Comparison of ENCODE assay signal across 14 cellular contexts in genomic region chr11:78415338-78415737, GRCh38. TPM values are rescaled to one million over a fixed set of nuclear protein-coding genes. Genes with fewer than 3 reads are reported as not detected.
DNase-seq lines count a peak whose midpoint lies in the region; ATAC-seq and TF ChIP-seq lines count a peak whose summit lies in the region.
"Had no signal": no experiment of that assay in that cellular context is flagged by ENCODE, and none has a peak within 500 bp of the region (broad histone marks: within the 10 kb centered on the region; RNA-seq: fewer than 3 reads in every experiment).

No MANE protein-coding gene starts in this region.

- peaks cover 14% of the 10 kb centered on the region for H3K27me3 Mint-ChIP-seq in T-helper 17 cell

- peak overlapping the region; percentile 62 for H3K56ac ChIP-seq in mesendoderm (ENCODE audit: low read length)

- TF ChIP-seq EP300 in transverse colon (IDR thresholded peaks at IDR 0.05; ENCODE audit: low read depth) = no peak

- no peak overlapping the region for H4K8ac ChIP-seq in mesendoderm (ENCODE audit: low read depth, low read length)

- H2BK5ac ChIP-seq in mesendoderm (ENCODE audit: low read length) = no peak overlapping the region

- peak overlapping the region; percentile 48 for H2AK5ac ChIP-seq in mesendoderm (ENCODE audit: low read length)

- H3K4me1 ChIP-seq in heart right ventricle (peaks cover 3 to 58% (median 35%) of the 10 kb centered on the region in 9 donors), mesendoderm (ENCODE audit: control insufficient read depth, low read depth, low read length) (peaks cover 3% of the 10 kb centered on the region), transverse colon (peaks cover 11 to 48% (median 24%) of the 10 kb centered on the region in 4 donors)

- H3K79me1 ChIP-seq in mesendoderm (ENCODE audit: low read length) = peaks cover 2% of the 10 kb centered on the region

- POLR2A ChIA-PET in HEK293T (lab: Yijun Ruan, JAX) = no interaction called here

- no peak for DNase-seq in heart right ventricle
- DNase-seq in cardiac septum (ENCODE audit: low spot score) = no peak
- no peak for DNase-seq in T-helper 17 cell
- no peak for DNase-seq in mesendoderm
- no peak for DNase-seq in transverse colon
- no peak for DNase-seq in HEK293T (ENCODE audit: extremely low spot score)
- DNase-seq: activated CD8-positive, alpha-beta T cell treated with anti-CD3 and anti-CD28 coated beads, Interleukin-2, amount 10 ng/mL, durations not matched to agents 7 days and 5 days; AML-193; aorta; NCI-H1105; stimulated activated naive CD4-positive, alpha-beta T cell treated with Interleukin-2 at 50 U/mL for 16 hours had no signal

- no peak overlapping the region for H3K18ac ChIP-seq in mesendoderm (ENCODE audit: low read length)

- CTCF ChIA-PET in HEK293T (lab: Yijun Ruan, JAX) = interaction anchor here (0.8 to 1.1 kb wide), 3 partner anchors 12 to 294 kb away, joined by 3 to 5 read pairs (median 3); no protein-coding TSS in a partner anchor

- intact Hi-C loops in heart right ventricle (cut with DNase I) (loop anchor here in 9 of 10 donors (5.0 to 10.0 kb wide), 11 partner anchors 48 to 268 kb away; no protein-coding TSS in a partner anchor), cardiac septum (cut with DNase I) (loop anchor here (5.0 kb wide), 5 partner anchors 63 to 278 kb away; partner anchors contain the start of gene ALG8), transverse colon (cut with DNase I; ENCODE audit: low total_unique reads) (no loop called here)

- H3K4me1 Mint-ChIP-seq in T-helper 17 cell = peaks cover 27% of the 10 kb centered on the region

- ATAC-seq in heart right ventricle (no peak), T-helper 17 cell (no peak), HG02642 (IDR thresholded peaks at IDR 0.05; ENCODE audit: poor library complexity, unreplicated experiment) (no peak), GM19463 (IDR thresholded peaks at IDR 0.05; ENCODE audit: unreplicated experiment) (no peak)
- ATAC-seq: activated CD8-positive, alpha-beta T cell treated with anti-CD3 and anti-CD28 coated beads, Interleukin-2, amount 10 ng/mL, durations not matched to agents 7 days and 5 days; SK-N-SH treated with all-trans-retinoic acid at 6 μM for 48 hours had no signal

- H3K36me3 Mint-ChIP-seq in T-helper 17 cell (ENCODE audit: low read depth) = peaks cover 2% of the 10 kb centered on the region

- H3K9me3 ChIP-seq in heart right ventricle (peaks cover 0 to 7% (median 5%) of the 10 kb centered on the region in 11 donors), T-helper 17 cell (ENCODE audit: control insufficient read depth, low read length, poor library complexity, severe bottlenecking) (no peaks in the 10 kb centered on the region), transverse colon (peaks cover 2 to 4% of the 10 kb centered on the region in 2 donors)

- no peak overlapping the region for H2BK120ac ChIP-seq in mesendoderm (ENCODE audit: low read depth, low read length)

- H2BK15ac ChIP-seq in mesendoderm (replicated peaks; ENCODE audit: low read depth) = no peak overlapping the region

- H3K36me3 ChIP-seq in heart right ventricle (peaks cover 0 to 5% (median 0%) of the 10 kb centered on the region in 9 donors), mesendoderm (ENCODE audit: control insufficient read depth, insufficient read depth, low read length) (no peaks in the 10 kb centered on the region), transverse colon (no peaks in the 10 kb centered on the region)

- peak overlapping the region in 7 of 10 donors; percentile 94 to 99 (median 99) for H3K27ac ChIP-seq in heart right ventricle
- no peak overlapping the region for H3K27ac ChIP-seq in mesendoderm (ENCODE audit: low read depth, low read length)
- peak overlapping the region; percentile 97 to 99 (median 98) for H3K27ac ChIP-seq in transverse colon

- H3K4me2 ChIP-seq in mesendoderm (ENCODE audit: low read length) = no peak overlapping the region

- in situ Hi-C loops in transverse colon (cut with MboI; ENCODE audit: low pct_ligation_motif_present in 1 of 4, low pct_unique_long_range_greater_than_20kb in 1 of 4, low sequenced_read_pairs in 3 of 4) = loop anchor here in 2 of 4 donors (10.0 to 25.0 kb wide), 2 partner anchors 149 to 178 kb away; no protein-coding TSS in a partner anchor

- TF ChIP-seq CTCF in heart right ventricle (IDR thresholded peaks at IDR 0.05) (no peak), transverse colon (IDR thresholded peaks at IDR 0.05) (no peak)

- no peak overlapping the region for H4K5ac ChIP-seq in mesendoderm (ENCODE audit: low read length)

- no peak overlapping the region for H3K4ac ChIP-seq in mesendoderm (ENCODE audit: low read depth, low read length)

- TF ChIP-seq POLR2A in transverse colon (IDR thresholded peaks at IDR 0.05) = no peak

- H3K4me3 Mint-ChIP-seq in T-helper 17 cell = no peak overlapping the region

- H3K9ac ChIP-seq in mesendoderm (ENCODE audit: low read length) = no peak overlapping the region

- peaks cover 1% of the 10 kb centered on the region for H3K79me2 ChIP-seq in mesendoderm (ENCODE audit: control insufficient read depth, insufficient read depth, low read length)

- whole genome bisulfite sequencing in heart right ventricle, 2 donors = 77 to 81% methylated on average over 4 of the region's 4 CpGs
- WGBS in mesendoderm (ENCODE audit: extremely low coverage, insufficient coverage, low lambda C conversion rate) = no CpG with 5 or more reads among the region's 4 CpGs
- 62 to 74% methylated on average over 4 of the region's 4 CpGs for WGBS in transverse colon (ENCODE audit: low coverage in 1 of 2), 2 donors

- H3K27me3 ChIP-seq in heart right ventricle = no peaks in the 10 kb centered on the region
- H3K27me3 ChIP-seq in mesendoderm (ENCODE audit: insufficient read depth, low read length, poor library complexity) = no peaks in the 10 kb centered on the region
- no peaks in the 10 kb centered on the region for H3K27me3 ChIP-seq in transverse colon

- H3K27ac Mint-ChIP-seq in T-helper 17 cell = peak overlapping the region; percentile 67
- H3K27ac Mint-ChIP-seq: activated CD8-positive, alpha-beta T cell treated with anti-CD3 and anti-CD28 coated beads, Interleukin-2, amount 10 ng/mL, durations not matched to agents 7 days and 5 days had no signal

- H3K23ac ChIP-seq in mesendoderm (ENCODE audit: low read length) = no peak overlapping the region

- H3K4me3 ChIP-seq in heart right ventricle (no peak overlapping the region), mesendoderm (ENCODE audit: low read length) (no peak overlapping the region), transverse colon (no peak overlapping the region)

TF ChIP-seq in HEK293T, 16 proteins besides CTCF, POLR2A, EP300 and RAD21:
- no peak for TF ChIP-seq HDGF (IDR thresholded peaks at IDR 0.05; ENCODE audit: borderline replicate concordance)
- no peak for TF ChIP-seq SUZ12 (IDR thresholded peaks at IDR 0.05)
- no peak for TF ChIP-seq NFRKB (IDR thresholded peaks at IDR 0.05)
- TF ChIP-seq BHLHE40 (IDR thresholded peaks at IDR 0.05; ENCODE audit: borderline replicate concordance) = no peak
- no peak for TF ChIP-seq ELF4 (IDR thresholded peaks at IDR 0.05)
- TF ChIP-seq FOXK2 (IDR thresholded peaks at IDR 0.05) = no peak
- TF ChIP-seq SP1 (IDR thresholded peaks at IDR 0.05) = no peak
- no peak for TF ChIP-seq ARNT (IDR thresholded peaks at IDR 0.05)
- TF ChIP-seq L3MBTL2 (conservative IDR thresholded peaks at IDR 0.05) = no peak
- no peak for TF ChIP-seq LEF1 (IDR thresholded peaks at IDR 0.05; ENCODE audit: borderline replicate concordance)
- no peak for TF ChIP-seq FOXA1 (IDR thresholded peaks at IDR 0.05)
- TF ChIP-seq PKNOX1 (IDR thresholded peaks at IDR 0.05) = no peak
- no peak for TF ChIP-seq TARDBP (IDR thresholded peaks at IDR 0.05)
- TF ChIP-seq FOXM1 (IDR thresholded peaks at IDR 0.05; ENCODE audit: borderline replicate concordance) = no peak
- TF ChIP-seq ZNF384 (IDR thresholded peaks at IDR 0.05) = no peak
- TF ChIP-seq CTBP1 (IDR thresholded peaks at IDR 0.05; ENCODE audit: borderline replicate concordance) = no peak

RNA-seq across cellular contexts. Expression of gene GAB2, which starts 2.3 kb away (rescaled TPM):
- total RNA-seq in heart right ventricle (10 to 100 TPM; 18.2 to 44.6 (median 29.8) TPM), cardiac septum (42.9 TPM), T-helper 17 cell (10 to 100 TPM; 10.3 to 14.4 TPM), transverse colon (10 to 100 TPM in 3 of 4 donors, 1 to 10 TPM in 1; 5.8 to 35.7 (median 22.9) TPM)
- polyA plus RNA-seq in heart right ventricle = 1 to 10 TPM; 5.0 to 7.0 TPM
- polyA plus RNA-seq in mesendoderm (2013, experiment 1 of 2) = 3.9 TPM
- polyA plus RNA-seq in mesendoderm (2013, experiment 2 of 2) = 4.2 TPM
